ENCODE assay signal across 12 cellular contexts in the genomic region with DNA sequence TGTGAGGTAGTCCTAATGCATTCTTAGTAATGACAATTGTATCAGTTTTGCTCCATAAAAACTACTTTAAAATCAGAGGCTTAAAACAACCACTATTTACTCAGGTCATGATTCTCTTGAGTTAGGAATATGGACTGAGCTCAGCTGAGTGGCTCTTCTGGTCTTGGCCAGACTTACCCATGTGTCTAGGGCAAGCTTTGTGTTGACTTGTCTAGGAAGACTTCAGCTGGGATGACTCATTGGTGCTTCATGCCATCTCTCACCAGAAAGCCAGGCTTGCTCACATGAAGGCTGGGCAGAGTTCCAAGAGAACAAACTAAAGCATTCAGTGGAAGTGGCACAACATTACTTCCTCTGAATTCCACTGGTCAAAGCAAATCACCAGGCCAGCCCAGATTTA.
A peak's percentile ranks its signal among the peaks of the same experiment; 100 is the strongest.
DNase-seq lines count a peak whose midpoint lies in the region; ATAC-seq and TF ChIP-seq lines count a peak whose summit lies in the region.
"Had no signal": no experiment of that assay in that cellular context is flagged by ENCODE, and none has a peak within 500 bp of the region (broad histone marks: within the 10 kb centered on the region; RNA-seq: fewer than 3 reads in every experiment).

No MANE protein-coding gene starts in this region.

- intact Hi-C loops in right lobe of liver (cut with DNase I) = no loop called here

- H3K27me3 ChIP-seq in right lobe of liver = no peaks in the 10 kb centered on the region

- in situ Hi-C loops in astrocyte of the spinal cord (cut with HindIII; ENCODE audit: low sequenced_read_pairs) = no loop called here
- in situ Hi-C loops in GM13976 (cut with MboI; ENCODE audit: low sequenced_read_pairs, unreplicated experiment) = no loop called here

- H3K4me3 ChIP-seq in astrocyte of the spinal cord (ENCODE audit: low read depth, low read length) = no peak overlapping the region
- no peak overlapping the region for H3K4me3 ChIP-seq in right lobe of liver

- H3K27ac ChIP-seq in right lobe of liver = no peak overlapping the region
- H3K27ac ChIP-seq: 22Rv1 had no signal

- ATAC-seq in right lobe of liver = peak; percentile 50 to 86 (median 69)
- ATAC-seq: activated naive CD8-positive, alpha-beta T cell treated with anti-CD3 and anti-CD28 coated beads, Interleukin-2, amount 50 U/mL, for 24 hours had no signal

- no peaks in the 10 kb centered on the region for H3K9me3 ChIP-seq in right lobe of liver

- peak; percentile 40 for DNase-seq in DMS 273 (lab: John Stamatoyannopoulos, UW; ENCODE audit: unreplicated experiment)
- DNase-seq in DMS 273 treated with DMSO at 0.1 percent for 48 hours (lab: John Stamatoyannopoulos, UW) = no peak
- DNase-seq in NCI-H1105 (lab: John Stamatoyannopoulos, UW) = peak; percentile 10
- DNase-seq in astrocyte of the spinal cord (ENCODE audit: low read depth, low spot score) = peak; percentile 15
- DNase-seq in right lobe of liver = peak in 2 of 3 donors; percentile 26 to 53
- DNase-seq in AG20443 (ENCODE audit: low spot score) = no peak
- no peak for DNase-seq in GM13976 (ENCODE audit: low spot score)
- DNase-seq in medulla oblongata (ENCODE audit: extremely low spot score) = no peak
- DNase-seq: activated CD4-positive, alpha-beta T cell treated with anti-CD3 and anti-CD28 coated beads, Interleukin-2, amount 50 U/mL, for 4 hours; activated naive CD8-positive, alpha-beta T cell treated with anti-CD3 and anti-CD28 coated beads, Interleukin-2, amount 50 U/mL, for 24 hours; midbrain had no signal

- H3K4me1 ChIP-seq in right lobe of liver = no peaks in the 10 kb centered on the region

- no peak for TF ChIP-seq CTCF in astrocyte of the spinal cord (IDR thresholded peaks at IDR 0.05; ENCODE audit: low read depth, low read length)
- TF ChIP-seq CTCF in right lobe of liver (IDR thresholded peaks at IDR 0.05) = no peak
- no peak for TF ChIP-seq CTCF in GM13976 (IDR thresholded peaks at IDR 0.05; ENCODE audit: borderline replicate concordance, control extremely low read depth, extremely low read depth, insufficient read depth, missing control alignments)

- H3K36me3 ChIP-seq in right lobe of liver = no peaks in the 10 kb centered on the region

- TF ChIP-seq POLR2A in right lobe of liver (IDR thresholded peaks at IDR 0.05) = no peak

Comparison
In these comparisons a context has a peak if more than half of its experiments do, and no peak if none do; other contexts are left out.
1. DNase-seq: peak in DMS 273 (single experiment), NCI-H1105 (single experiment), astrocyte of the spinal cord (single experiment) and right lobe of liver (2 of 3); none in DMS 273 treated with DMSO at 0.1 percent for 48 hours (single experiment), AG20443 (single experiment), GM13976 (single experiment) and medulla oblongata (single experiment).